Comparison of ENCODE assay signal across 10 cellular contexts in genomic region chr7:155467846-155468821, GRCh38. TPM values are rescaled to one million over a fixed set of nuclear protein-coding genes. Genes with fewer than 3 reads are reported as not detected.
DNase-seq lines count a peak whose midpoint lies in the region; ATAC-seq lines count a peak whose summit lies in the region.
"Had no signal": no experiment of that assay in that cellular context is flagged by ENCODE, and none has a peak within 500 bp of the region (broad histone marks: within the 10 kb centered on the region; RNA-seq: fewer than 3 reads in every experiment).

No MANE protein-coding gene starts in this region.

- H3K27ac ChIP-seq in stomach smooth muscle (ENCODE audit: low read length), result no peak overlapping the region
- H3K27ac ChIP-seq: HL-60 had no signal

- H3K4me3 ChIP-seq in stomach smooth muscle (ENCODE audit: low read length in 2 of 2), result peak overlapping the region; percentile 16 to 47

- no peaks in the 10 kb centered on the region for H3K9me3 Mint-ChIP-seq in activated CD4-positive, alpha-beta T cell treated with anti-CD3 and anti-CD28 coated beads, Interleukin-2, amount 10 ng/mL, durations not matched to agents 24 days and 14 days

- ATAC-seq in T-helper 17 cell (peak; percentile 51), GM18517 (IDR thresholded peaks at IDR 0.05; ENCODE audit: unreplicated experiment) (no peak)

- H3K27me3 ChIP-seq in stomach smooth muscle (ENCODE audit: control insufficient read depth in 1 of 2, insufficient read depth in 2 of 2, low read length in 2 of 2), result peaks cover 87 to 95% of the 10 kb centered on the region in 2 donors

- H3K9me3 ChIP-seq in T-helper 17 cell (ENCODE audit: control insufficient read depth, low read length, poor library complexity, severe bottlenecking) (no peaks in the 10 kb centered on the region), stomach smooth muscle (ENCODE audit: control insufficient read depth in 2 of 2, low read length in 2 of 2) (no peaks in the 10 kb centered on the region)

- H3K27me3 Mint-ChIP-seq in activated CD4-positive, alpha-beta T cell treated with anti-CD3 and anti-CD28 coated beads, Interleukin-2, amount 10 ng/mL, durations not matched to agents 24 days and 14 days, result peaks cover 84% of the 10 kb centered on the region
- H3K27me3 Mint-ChIP-seq in T-helper 17 cell, result peaks cover 72% of the 10 kb centered on the region

- DNase-seq in activated CD4-positive, alpha-beta T cell treated with anti-CD3 and anti-CD28 coated beads, Interleukin-2, amount 10 ng/mL, durations not matched to agents 24 days and 14 days, result no peak
- no peak for DNase-seq in activated CD4-positive, alpha-beta T cell treated with anti-CD3 and anti-CD28 coated beads for 48 hours
- DNase-seq in T-helper 17 cell, result no peak
- peak; percentile 59 for DNase-seq in iPS-NIHi11 (ENCODE audit: low spot score)
- DNase-seq in GOT3 (lab: John Stamatoyannopoulos, UW), result no peak
- no peak for DNase-seq in occipital lobe (lab: John Stamatoyannopoulos, UW)

- no peak overlapping the region for H3K4me3 Mint-ChIP-seq in activated CD4-positive, alpha-beta T cell treated with anti-CD3 and anti-CD28 coated beads, Interleukin-2, amount 10 ng/mL, durations not matched to agents 24 days and 14 days
- peak overlapping the region; percentile 55 for H3K4me3 Mint-ChIP-seq in T-helper 17 cell

- H3K9ac ChIP-seq in stomach smooth muscle (ENCODE audit: low read length in 2 of 2), result no peak overlapping the region

- no peaks in the 10 kb centered on the region for H3K36me3 ChIP-seq in stomach smooth muscle (ENCODE audit: control insufficient read depth in 2 of 2, insufficient read depth in 2 of 2, low read length in 2 of 2)

- peak overlapping the region; percentile 78 for H3K27ac Mint-ChIP-seq in activated CD4-positive, alpha-beta T cell treated with anti-CD3 and anti-CD28 coated beads, Interleukin-2, amount 10 ng/mL, durations not matched to agents 24 days and 14 days
- no peak overlapping the region for H3K27ac Mint-ChIP-seq in T-helper 17 cell

- intact Hi-C loops in activated CD4-positive, alpha-beta T cell treated with anti-CD3 and anti-CD28 coated beads, Interleukin-2, amount 10 ng/mL, durations not matched to agents 24 days and 14 days (cut with micrococcal nuclease), result loop anchor here (2.0 to 5.0 kb wide), 2 partner anchors 17 to 1534 kb away; no protein-coding TSS in a partner anchor

- H3K4me1 ChIP-seq in stomach smooth muscle (ENCODE audit: control insufficient read depth, insufficient read depth, low read length), result peaks cover 25% of the 10 kb centered on the region

- H3K4me1 Mint-ChIP-seq in activated CD4-positive, alpha-beta T cell treated with anti-CD3 and anti-CD28 coated beads, Interleukin-2, amount 10 ng/mL, durations not matched to agents 24 days and 14 days, result peaks cover 7% of the 10 kb centered on the region
- peaks cover 13% of the 10 kb centered on the region for H3K4me1 Mint-ChIP-seq in T-helper 17 cell

- no peaks in the 10 kb centered on the region for H3K36me3 Mint-ChIP-seq in activated CD4-positive, alpha-beta T cell treated with anti-CD3 and anti-CD28 coated beads, Interleukin-2, amount 10 ng/mL, durations not matched to agents 24 days and 14 days (ENCODE audit: low read depth)
- peaks cover 6% of the 10 kb centered on the region for H3K36me3 Mint-ChIP-seq in T-helper 17 cell (ENCODE audit: low read depth)

RNA-seq across cellular contexts. Expression of gene EN2, which starts 10.2 kb away (rescaled TPM):
- not detected in 2 replicates for total RNA-seq in activated CD4-positive, alpha-beta T cell treated with anti-CD3 and anti-CD28 coated beads, Interleukin-2, amount 10 ng/mL, durations not matched to agents 24 days and 14 days
- total RNA-seq in T-helper 17 cell (not detected), occipital lobe (not detected)
- total RNA-seq: activated CD8-positive, alpha-beta memory T cell treated with anti-CD3 and anti-CD28 coated beads for 36 hours had no signal
